In genomic region chr18:70390366-70391090, GRCh38 we compare ENCODE assay signal across 1 cellular context.
TF ChIP-seq lines count a peak whose summit lies in the region.

No MANE protein-coding gene starts in this region.

TF ChIP-seq in IMR-90, 13 proteins besides CTCF, POLR2A, EP300 and RAD21 (continued from another document):
- no peak for TF ChIP-seq CHD1 (IDR thresholded peaks at IDR 0.05; ENCODE audit: low read depth, low read length)
- TF ChIP-seq USF2 (IDR thresholded peaks at IDR 0.05; ENCODE audit: low read depth, low read length): no peak
- TF ChIP-seq MAFK (IDR thresholded peaks at IDR 0.05; ENCODE audit: low read depth, low read length): no peak
- no peak for TF ChIP-seq RCOR1 (IDR thresholded peaks at IDR 0.05; ENCODE audit: insufficient replicate concordance, low read length)
- TF ChIP-seq FOS (IDR thresholded peaks at IDR 0.05; ENCODE audit: low read depth, low read length): no peak
- TF ChIP-seq NFE2L2 (IDR thresholded peaks at IDR 0.05; ENCODE audit: low read depth, low read length): no peak
- TF ChIP-seq RFX5 (IDR thresholded peaks at IDR 0.05; ENCODE audit: low read depth, low read length): no peak
- TF ChIP-seq MXI1 (IDR thresholded peaks at IDR 0.05; ENCODE audit: borderline replicate concordance, low read depth, low read length): no peak
- no peak for TF ChIP-seq ELK1 (IDR thresholded peaks at IDR 0.05; ENCODE audit: borderline replicate concordance, low read depth, low read length)
- no peak for TF ChIP-seq MAZ (IDR thresholded peaks at IDR 0.05; ENCODE audit: borderline replicate concordance, low read depth, low read length)
